ENCODE assay signal across 21 cellular contexts in genomic region chr4:9946171-9946570, GRCh38.
"Had no signal": no experiment of that assay in that cellular context is flagged by ENCODE, and none has a peak within 500 bp of the region (broad histone marks: within the 10 kb centered on the region; RNA-seq: fewer than 3 reads in every experiment).

No MANE protein-coding gene starts in this region.

- FAIRE-seq: RCC 7860 had no signal

- H3K9me3 ChIP-seq: SK-N-SH had no signal

- H3K9ac ChIP-seq: SK-N-SH had no signal

- DNase-seq: KBM-7, MV-4-11, NCI-H1048, NCI-H1105, NCI-H1417, NCI-H1436 treated with DMSO at 0.1 percent for 48 hours, NCI-H1694, NCI-H187 treated with DMSO at 0.1 percent for 48 hours, NCI-H2029 treated with DMSO at 0.1 percent for 48 hours, NCI-H2171 treated with DMSO at 0.1 percent for 48 hours, NCI-H2227 treated with DMSO at 0.1 percent for 48 hours, NCI-H446, NCI-H510A, NCI-H524 treated with DMSO at 0.1 percent for 48 hours, NCI-H69, NCI-H774, RPMI8226, SHP77, SK-N-SH, SW 1271 had no signal

- H3K4me2 ChIP-seq: SK-N-SH had no signal
